Comparison of ENCODE assay signal across 8 cellular contexts in genomic region chr14:100383727-100384158, GRCh38. TPM values are rescaled to one million over a fixed set of nuclear protein-coding genes. Genes with fewer than 3 reads are reported as not detected.
DNase-seq lines count a peak whose midpoint lies in the region; ATAC-seq and TF ChIP-seq lines count a peak whose summit lies in the region.

No MANE protein-coding gene starts in this region.

- H3K4me3 ChIP-seq in stomach: no peak overlapping the region

- H3K4me3 Mint-ChIP-seq in natural killer cell treated with Interleukin-12 subunit alpha and Interleukin-12 subunit beta and Interleukin-15 and Interleukin-18, amount 100 ng/mL, for 72 hours: no peak overlapping the region

- no peaks in the 10 kb centered on the region for H3K9me3 Mint-ChIP-seq in natural killer cell treated with Interleukin-12 subunit alpha and Interleukin-12 subunit beta and Interleukin-15 and Interleukin-18, amount 100 ng/mL, for 72 hours

- WGBS in stomach, 5 donors: 23 to 39% (median 30%) methylated on average over 10 of the region's 10 CpGs

- ATAC-seq in HG03175 (IDR thresholded peaks at IDR 0.05; ENCODE audit: unreplicated experiment) (peak; percentile 58), esophagus mucosa (peak; percentile 78), HG03025 (IDR thresholded peaks at IDR 0.05; ENCODE audit: low FRiP score, unreplicated experiment) (no peak)
- peak; percentile 70 to 87 for ATAC-seq in natural killer cell treated with Interleukin-12 subunit alpha and Interleukin-12 subunit beta and Interleukin-15 and Interleukin-18, amount 100 ng/mL, for 72 hours

- no peak for TF ChIP-seq POLR2A in stomach (IDR thresholded peaks at IDR 0.05)

- peak; percentile 94 for TF ChIP-seq CTCF in GM12872 (IDR thresholded peaks at IDR 0.05; ENCODE audit: insufficient read depth, low read depth, low read length)
- peak in 5 of 7 experiments; percentile 47 to 83 (median 69) for TF ChIP-seq CTCF in stomach (IDR thresholded peaks at IDR 0.05)

- peaks cover under 1 to 34% (median 19%) of the 10 kb centered on the region in 4 donors for H3K4me1 ChIP-seq in stomach

- peak overlapping the region in 1 of 2 donors; percentile 70 for H3K27ac Mint-ChIP-seq in natural killer cell treated with Interleukin-12 subunit alpha and Interleukin-12 subunit beta and Interleukin-15 and Interleukin-18, amount 100 ng/mL, for 72 hours

- intact Hi-C loops in stomach (cut with DNase I; ENCODE audit: low total_unique reads): loop anchor here (10.0 kb wide), 1 partner anchor 261 kb away; no protein-coding TSS in a partner anchor

- peaks cover 0 to 11% of the 10 kb centered on the region in 2 donors for H3K4me1 Mint-ChIP-seq in natural killer cell treated with Interleukin-12 subunit alpha and Interleukin-12 subunit beta and Interleukin-15 and Interleukin-18, amount 100 ng/mL, for 72 hours (ENCODE audit: low read depth in 2 of 2)

- H3K27me3 Mint-ChIP-seq in natural killer cell treated with Interleukin-12 subunit alpha and Interleukin-12 subunit beta and Interleukin-15 and Interleukin-18, amount 100 ng/mL, for 72 hours: no peaks in the 10 kb centered on the region

- no peak for TF ChIP-seq EP300 in stomach (IDR thresholded peaks at IDR 0.05)

- H3K36me3 Mint-ChIP-seq in natural killer cell treated with Interleukin-12 subunit alpha and Interleukin-12 subunit beta and Interleukin-15 and Interleukin-18, amount 100 ng/mL, for 72 hours: no peaks in the 10 kb centered on the region

- no peaks in the 10 kb centered on the region for H3K27me3 ChIP-seq in stomach

- H3K27ac ChIP-seq in stomach: no peak overlapping the region

- DNase-seq in NCI-H774 (lab: John Stamatoyannopoulos, UW): peak; percentile 25
- peak; percentile 83 for DNase-seq in activated CD8-positive, alpha-beta memory T cell treated with anti-CD3 and anti-CD28 coated beads, Interleukin-2, amount 50 U/mL, for 48 hours
- DNase-seq in natural killer cell treated with Interleukin-12 subunit alpha and Interleukin-12 subunit beta and Interleukin-15 and Interleukin-18, amount 100 ng/mL, for 72 hours (ENCODE audit: low spot score): peak; percentile 80
- DNase-seq in stomach: peak; percentile 77

- no peaks in the 10 kb centered on the region for H3K9me3 ChIP-seq in stomach

- peaks cover 0 to 26% (median 20%) of the 10 kb centered on the region in 4 donors for H3K36me3 ChIP-seq in stomach

RNA-seq across cellular contexts. Expression of gene WDR25, which starts 7.5 kb away (rescaled TPM):
- total RNA-seq in esophagus mucosa: 5.3 TPM
- total RNA-seq in natural killer cell treated with Interleukin-12 subunit alpha and Interleukin-12 subunit beta and Interleukin-15 and Interleukin-18, amount 100 ng/mL, for 72 hours: 1 to 10 TPM; 6.4 to 7.0 TPM
- total RNA-seq in stomach: 10 to 100 TPM in 1 of 5 donors, 1 to 10 TPM in 4; 1.3 to 10.5 (median 8.7) TPM
- 10 to 100 TPM in 1 of 3 donors, 1 to 10 TPM in 2; 5.3 to 13.6 (median 8.3) TPM for polyA plus RNA-seq in stomach

Comparison
In these comparisons a context has a peak if more than half of its experiments do, and no peak if none do; other contexts are left out.
1. DNase-seq: peak in every context shown above with its lines; median percentile 83 in activated CD8-positive, alpha-beta memory T cell treated with anti-CD3 and anti-CD28 coated beads, Interleukin-2, amount 50 U/mL, for 48 hours; 80 in natural killer cell treated with Interleukin-12 subunit alpha and Interleukin-12 subunit beta and Interleukin-15 and Interleukin-18, amount 100 ng/mL, for 72 hours; 77 in stomach; 25 in NCI-H774.